In genomic region chr14:99560403-99560802, GRCh38 we compare ENCODE assay signal across 15 cellular contexts. TPM values are rescaled to one million over a fixed set of nuclear protein-coding genes. Genes with fewer than 3 reads are reported as not detected.
A peak's percentile ranks its signal among the peaks of the same experiment; 100 is the strongest.
DNase-seq lines count a peak whose midpoint lies in the region; ATAC-seq and TF ChIP-seq lines count a peak whose summit lies in the region.
"Had no signal": no experiment of that assay in that cellular context is flagged by ENCODE, and none has a peak within 500 bp of the region (broad histone marks: within the 10 kb centered on the region; RNA-seq: fewer than 3 reads in every experiment).

No MANE protein-coding gene starts in this region.

- H3K4me2 ChIP-seq in BLaER1 = peak overlapping the region; percentile 88
- H3K4me2 ChIP-seq: KMS-11 had no signal

- peaks cover 100% of the 10 kb centered on the region for H4K20me1 ChIP-seq in BLaER1

- TF ChIP-seq EP300 in gastroesophageal sphincter (IDR thresholded peaks at IDR 0.05) = no peak

- H3K4me3 ChIP-seq in BLaER1 = no peak overlapping the region
- no peak overlapping the region for H3K4me3 ChIP-seq in gastroesophageal sphincter

- TF ChIP-seq CTCF in VCaP (conservative IDR thresholded peaks at IDR 0.05) = no peak
- TF ChIP-seq CTCF in gastroesophageal sphincter (IDR thresholded peaks at IDR 0.05) = no peak
- no peak for TF ChIP-seq CTCF in progenitor cell of endocrine pancreas (IDR thresholded peaks at IDR 0.05; ENCODE audit: unreplicated experiment)

- no peak overlapping the region for H3K4me3 Mint-ChIP-seq in progenitor cell of endocrine pancreas (ENCODE audit: low read depth)

- no peak overlapping the region for H3K27ac ChIP-seq in BLaER1
- peak overlapping the region; percentile 95 for H3K27ac ChIP-seq in VCaP
- peak overlapping the region; percentile 63 to 93 (median 86) for H3K27ac ChIP-seq in gastroesophageal sphincter
- H3K27ac ChIP-seq: KMS-11 had no signal

- DNase-seq in progenitor cell of endocrine pancreas (ENCODE audit: low spot score, unreplicated experiment) (no peak), HCEC 1CT (no peak), dedifferentiated amniotic fluid mesenchymal stem cell (ENCODE audit: extremely low spot score) (no peak), NCI-H1436 treated with DMSO at 0.1 percent for 48 hours (lab: John Stamatoyannopoulos, UW) (no peak), GM03348 (ENCODE audit: low spot score) (no peak)
- DNase-seq: DND-41; GOT3; NCI-H1048; NCI-H345; NCI-H526 treated with DMSO at 0.1 percent for 48 hours; NK-92 treated with Interleukin-12 subunit alpha and Interleukin-12 subunit beta, amount 100 ng/mL, for 24 hours had no signal

- H3K36me3 Mint-ChIP-seq in progenitor cell of endocrine pancreas (ENCODE audit: insufficient read depth) = peaks cover 4% of the 10 kb centered on the region

- H3K9ac ChIP-seq in BLaER1 = peak overlapping the region; percentile 8; the same call in 1 of the 2 replicates
- H3K9ac ChIP-seq: KMS-11 had no signal

- H3K27ac Mint-ChIP-seq in progenitor cell of endocrine pancreas = peak overlapping the region; percentile 37

- H3K9me3 ChIP-seq in BLaER1 = no peaks in the 10 kb centered on the region
- H3K9me3 ChIP-seq in gastroesophageal sphincter = no peaks in the 10 kb centered on the region

- H3K9me3 Mint-ChIP-seq in progenitor cell of endocrine pancreas (ENCODE audit: low read depth) = no peaks in the 10 kb centered on the region

- H3K36me3 ChIP-seq in BLaER1 (peaks cover 5% of the 10 kb centered on the region; the same call in 1 of the 2 replicates), gastroesophageal sphincter (no peaks in the 10 kb centered on the region)

- peaks cover 44% of the 10 kb centered on the region for H3K4me1 Mint-ChIP-seq in progenitor cell of endocrine pancreas (ENCODE audit: low read depth)

- no peak for TF ChIP-seq POLR2A in gastroesophageal sphincter (IDR thresholded peaks at IDR 0.05)

- ATAC-seq in gastroesophageal sphincter = no peak

- H3K4me1 ChIP-seq in BLaER1 (peaks cover 66% of the 10 kb centered on the region), gastroesophageal sphincter (peaks cover 17 to 80% (median 47%) of the 10 kb centered on the region in 3 donors)

- WGBS in gastroesophageal sphincter (ENCODE audit: low coverage in 1 of 2), 2 donors = 100% methylated on average over 1 of the region's 13 CpGs; no CpG with 5 or more reads in 1 of the 2 donors

- H3K27me3 ChIP-seq in BLaER1 = no peaks in the 10 kb centered on the region
- H3K27me3 ChIP-seq in gastroesophageal sphincter = no peaks in the 10 kb centered on the region

- no peaks in the 10 kb centered on the region for H3K27me3 Mint-ChIP-seq in progenitor cell of endocrine pancreas

RNA-seq across cellular contexts. Expression of gene CCDC85C, which starts 43.6 kb away (rescaled TPM):
- total RNA-seq in gastroesophageal sphincter = 10 to 100 TPM; 14.0 to 58.2 (median 25.0) TPM
- total RNA-seq in progenitor cell of endocrine pancreas = 43.6 and 44.9 TPM in 2 replicates
